8 cellular contexts compared by ENCODE assay signal in genomic region chr14:61860294-61860918, GRCh38. TPM values are rescaled to one million over a fixed set of nuclear protein-coding genes. Genes with fewer than 3 reads are reported as not detected.
DNase-seq lines count a peak whose midpoint lies in the region; ATAC-seq, FAIRE-seq and TF ChIP-seq lines count a peak whose summit lies in the region.

No MANE protein-coding gene starts in this region.

- TF ChIP-seq CTCF in AG09319 (IDR thresholded peaks at IDR 0.05; ENCODE audit: low read depth, low read length) (peak; percentile 81), endothelial cell of umbilical vein (IDR thresholded peaks at IDR 0.05; ENCODE audit: extremely low read depth in 1 of 2, insufficient read depth in 1 of 2, low read depth in 1 of 2, low read length in 2 of 2) (peak; percentile 58 to 71), nephron progenitor cell (IDR thresholded peaks at IDR 0.05) (peak; percentile 79), vagina (IDR thresholded peaks at IDR 0.05) (peak in 2 of 3 experiments; percentile 28 to 43)

- H2AFZ ChIP-seq in endothelial cell of umbilical vein (ENCODE audit: low read depth, low read length), result no peak overlapping the region

- H3K4me3 ChIP-seq in endothelial cell of umbilical vein (replicated peaks in 1 of 3; ENCODE audit: insufficient read depth in 1 of 3, low read depth in 1 of 3, low read length in 3 of 3) (no peak overlapping the region), vagina (no peak overlapping the region)

- ATAC-seq in GM18511 (IDR thresholded peaks at IDR 0.05; ENCODE audit: unreplicated experiment), result peak; percentile 99
- ATAC-seq in HG02938 (IDR thresholded peaks at IDR 0.05; ENCODE audit: unreplicated experiment), result peak; percentile 99

- no peaks in the 10 kb centered on the region for H3K9me1 ChIP-seq in endothelial cell of umbilical vein (replicated peaks; ENCODE audit: control insufficient read depth, extremely low read depth, insufficient read depth, low read length)

- H3K4me2 ChIP-seq in endothelial cell of umbilical vein (ENCODE audit: insufficient read depth, low read length), result no peak overlapping the region

- no peak overlapping the region for H3K27ac ChIP-seq in endothelial cell of umbilical vein (ENCODE audit: insufficient read depth, low read depth, low read length)
- no peak overlapping the region for H3K27ac ChIP-seq in vagina

- H3K9me3 ChIP-seq in endothelial cell of umbilical vein (replicated peaks; ENCODE audit: control insufficient read depth, insufficient read depth, low read length) (no peaks in the 10 kb centered on the region), vagina (no peaks in the 10 kb centered on the region)

- H3K9me3 Mint-ChIP-seq in nephron progenitor cell, result no peaks in the 10 kb centered on the region

- CTCF ChIA-PET in endothelial cell of umbilical vein (lab: Charles Lee), result interaction anchor here (1.0 to 2.2 kb wide), 8 partner anchors 9 to 273 kb away, joined by 3 to 13 read pairs (median 4); no protein-coding TSS in a partner anchor

- no peak overlapping the region for H3K4me3 Mint-ChIP-seq in nephron progenitor cell

- POLR2A ChIA-PET in endothelial cell of umbilical vein (lab: Charles Lee), result no interaction called here

- H3K27me3 ChIP-seq in endothelial cell of umbilical vein (ENCODE audit: control insufficient read depth in 2 of 2, insufficient read depth in 2 of 2, low read length in 2 of 2) (peaks cover 12 to 25% of the 10 kb centered on the region in 2 experiments), vagina (no peaks in the 10 kb centered on the region)

- H3K4me1 Mint-ChIP-seq in nephron progenitor cell, result no peaks in the 10 kb centered on the region

- H3K36me3 ChIP-seq in endothelial cell of umbilical vein (ENCODE audit: control insufficient read depth in 2 of 2, extremely low read depth in 1 of 2, insufficient read depth in 2 of 2, low read length in 2 of 2) (no peaks in the 10 kb centered on the region), vagina (no peaks in the 10 kb centered on the region)

- H3K4me1 ChIP-seq in endothelial cell of umbilical vein (ENCODE audit: control insufficient read depth, extremely low read depth, insufficient read depth, low read length) (no peaks in the 10 kb centered on the region), vagina (no peaks in the 10 kb centered on the region)

- H3K79me2 ChIP-seq in endothelial cell of umbilical vein (ENCODE audit: control insufficient read depth, insufficient read depth, low read length), result no peaks in the 10 kb centered on the region

- no TSS peak for BruUV-seq in endothelial cell of umbilical vein (replicated peaks; lab: Mats Ljungman, UMichigan)

- intact Hi-C loops in endothelial cell of umbilical vein (cut with micrococcal nuclease) (no loop called here), vagina (cut with DNase I) (no loop called here)

- no peak overlapping the region for H3K27ac Mint-ChIP-seq in nephron progenitor cell

- dilution Hi-C loops in endothelial cell of umbilical vein (cut with MboI; ENCODE audit: extremely low pct_ligation_motif_present, low sequenced_read_pairs), result no loop called here

- H3K27me3 Mint-ChIP-seq in nephron progenitor cell (ENCODE audit: low read depth, poor library complexity), result peaks cover 3% of the 10 kb centered on the region

- TF ChIP-seq POLR2A in endothelial cell of umbilical vein (IDR thresholded peaks at IDR 0.05; ENCODE audit: low read depth, low read length) (no peak), vagina (IDR thresholded peaks at IDR 0.05) (no peak)

- peak; percentile 89 for FAIRE-seq in endothelial cell of umbilical vein (lab: Jason Lieb, UNC)

- H3K9ac ChIP-seq in endothelial cell of umbilical vein (replicated peaks; ENCODE audit: extremely low read depth, insufficient read depth, low read length), result no peak overlapping the region

- H4K20me1 ChIP-seq in endothelial cell of umbilical vein (replicated peaks; ENCODE audit: control insufficient read depth, extremely low read depth, insufficient read depth, low read length), result no peaks in the 10 kb centered on the region

- no peaks in the 10 kb centered on the region for H3K36me3 Mint-ChIP-seq in nephron progenitor cell (ENCODE audit: low read depth)

- DNase-seq in AG09319 (ENCODE audit: extremely low read depth, low read depth) (no peak), NCI-H2171 treated with DMSO at 0.1 percent for 48 hours (lab: John Stamatoyannopoulos, UW) (peak; percentile 71), endothelial cell of umbilical vein (ENCODE audit: low read depth, low spot score) (peak; percentile 55), nephron progenitor cell (peak; percentile 64), vagina (ENCODE audit: extremely low spot score in 2 of 2) (no peak)
- DNase-seq in activated CD4-positive, alpha-beta T cell treated with anti-CD3 and anti-CD28 coated beads, Interleukin-2, amount 50 U/mL, for 4 hours, result peak; percentile 49 to 55

TF ChIP-seq in endothelial cell of umbilical vein, 7 proteins besides CTCF, POLR2A, EP300 and RAD21:
- TF ChIP-seq FOS (IDR thresholded peaks at IDR 0.05; ENCODE audit: borderline replicate concordance, insufficient read depth, low read length) (no peak), JUN (IDR thresholded peaks at IDR 0.05; ENCODE audit: borderline replicate concordance, insufficient read depth, insufficient read length, low read depth) (no peak), MAX (IDR thresholded peaks at IDR 0.05; ENCODE audit: insufficient read depth, insufficient read length) (no peak), GATA2 (IDR thresholded peaks at IDR 0.05; ENCODE audit: insufficient read depth, insufficient read length, low read depth, low read length) (no peak), MYC (IDR thresholded peaks at IDR 0.05; ENCODE audit: low read depth, low read length) (no peak), POLR2AphosphoS5 (IDR thresholded peaks at IDR 0.05; ENCODE audit: insufficient read depth, low read depth, low read length) (no peak)

RNA-seq across cellular contexts. Expression of gene SYT16, which starts 47.9 kb away (rescaled TPM):
- total RNA-seq in endothelial cell of umbilical vein, result 0.20 and 0.53 TPM in 2 replicates
- 0.08 and 0.19 TPM in 2 replicates for polyA plus RNA-seq in endothelial cell of umbilical vein
- polyA plus RNA-seq in endothelial cell of umbilical vein (2011; cell fraction: cytosol; rRNA removed), result 0.06 and 0.09 TPM in 2 replicates
- polyA plus RNA-seq in endothelial cell of umbilical vein (2011; cell fraction: nucleus; rRNA removed), result 0.11 and 0.62 TPM in 2 replicates
- polyA plus RNA-seq in endothelial cell of umbilical vein (2012), result 0.21 and 1.2 TPM in 2 replicates
- polyA minus RNA-seq in endothelial cell of umbilical vein, result 1.8 and 2.4 TPM in 2 replicates
- polyA minus RNA-seq in endothelial cell of umbilical vein (2011; cell fraction: cytosol; rRNA and poly(A)+ RNA removed), result not detected
- polyA minus RNA-seq in endothelial cell of umbilical vein (2011; cell fraction: nucleus; rRNA and poly(A)+ RNA removed), result 0.87 and 1.8 TPM in 2 replicates
- 0.74 TPM for total RNA-seq in vagina

Comparison
In these comparisons a context has a peak if more than half of its experiments do, and no peak if none do; other contexts are left out.
1. DNase-seq: peak in NCI-H2171 treated with DMSO at 0.1 percent for 48 hours (single experiment), activated CD4-positive, alpha-beta T cell treated with anti-CD3 and anti-CD28 coated beads, Interleukin-2, amount 50 U/mL, for 4 hours (2 of 2), endothelial cell of umbilical vein (single experiment) and nephron progenitor cell (single experiment); none in AG09319 (single experiment) and vagina (0 of 2).
2. Peak in every context shown above with its lines, with median percentiles within 50 percentile points of each other: CTCF ChIP-seq.